In the genomic region with DNA sequence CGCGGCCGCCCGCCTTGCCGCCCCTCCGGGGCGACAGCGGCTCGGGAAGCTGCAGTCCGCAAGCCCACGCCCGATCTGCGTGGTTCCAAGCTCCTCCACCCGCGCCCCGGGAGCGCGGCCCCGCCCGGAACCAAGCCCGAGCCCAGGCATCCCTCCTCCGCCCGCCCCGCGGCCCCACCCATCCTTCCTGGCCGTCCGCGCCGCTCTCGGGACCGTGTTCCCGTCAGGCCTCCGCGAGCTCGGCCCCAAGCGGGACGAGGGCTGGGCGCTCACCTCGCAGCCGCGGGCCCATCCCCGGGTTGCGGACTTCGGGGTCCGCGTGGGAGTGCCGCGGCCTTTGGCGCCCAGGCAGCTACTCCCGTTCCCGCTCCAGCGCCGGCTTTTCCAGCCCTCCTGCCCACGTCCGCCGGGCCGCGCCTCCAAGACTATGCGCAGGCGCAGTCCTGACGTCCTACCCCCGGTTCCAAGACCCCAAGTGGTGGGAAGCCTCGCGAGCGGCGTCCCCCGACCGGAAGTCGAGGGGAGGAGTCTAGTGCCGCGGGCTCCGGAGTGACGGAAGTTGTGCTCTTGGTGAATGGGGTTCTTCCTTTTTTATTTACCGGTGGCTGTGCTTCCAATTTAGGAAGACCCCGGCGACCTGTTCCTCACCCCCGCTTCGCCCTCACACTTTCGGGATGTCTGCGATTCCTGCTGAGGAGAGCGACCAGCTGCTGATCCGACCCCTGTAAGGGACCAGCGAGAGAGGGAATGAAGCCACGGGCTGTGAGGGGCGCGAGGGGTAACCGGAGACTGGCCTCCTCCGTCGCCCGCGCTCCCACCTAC, we compare ENCODE assay signal across 1 cellular context.
A peak's percentile ranks its signal among the peaks of the same experiment; 100 is the strongest.
TF ChIP-seq lines count a peak whose summit lies in the region.

TSS of gene CPSF3 (plus strand) at position 555 of the 822 bp plus-strand sequence. CDS start at position 675, 120 bp downstream.
A gene with protein sequence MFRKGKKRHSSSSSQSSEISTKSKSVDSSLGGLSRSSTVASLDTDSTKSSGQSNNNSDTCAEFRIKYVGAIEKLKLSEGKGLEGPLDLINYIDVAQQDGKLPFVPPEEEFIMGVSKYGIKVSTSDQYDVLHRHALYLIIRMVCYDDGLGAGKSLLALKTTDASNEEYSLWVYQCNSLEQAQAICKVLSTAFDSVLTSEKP (minus strand): TSS at position 429 of the 822 bp plus-strand sequence. CDS start 4,831 bp downstream, outside the sequence.

TF ChIP-seq in HEK293, 187 proteins besides CTCF, POLR2A, EP300 and RAD21 (continued from another document and continues in another):
- TF ChIP-seq ZNF658 (tag by site-specific recombination; IDR thresholded peaks at IDR 0.05) = no peak
- no peak for TF ChIP-seq ZFP41 (tag by site-specific recombination; IDR thresholded peaks at IDR 0.05; ENCODE audit: borderline replicate concordance)
- no peak for TF ChIP-seq ZNF530 (tag by site-specific recombination; IDR thresholded peaks at IDR 0.05; ENCODE audit: low read depth)
- TF ChIP-seq EGR2 (tag by site-specific recombination; IDR thresholded peaks at IDR 0.05; ENCODE audit: low read depth) = peak; percentile 86
- TF ChIP-seq ZNF529 (tag by site-specific recombination; IDR thresholded peaks at IDR 0.05; ENCODE audit: insufficient replicate concordance) = no peak
- TF ChIP-seq ZBTB6 (tag by site-specific recombination; IDR thresholded peaks at IDR 0.05) = peak; percentile 38; the same call in 1 of the 2 replicates
- TF ChIP-seq ZNF169 (tag by site-specific recombination; IDR thresholded peaks at IDR 0.05) = no peak
- TF ChIP-seq PBX3 (CRISPR knock-in tag; IDR thresholded peaks at IDR 0.05) = 0 out of 2 replicates have a peak, but pooled peaks have one; percentile 35
- TF ChIP-seq ZNF600 (tag by site-specific recombination; IDR thresholded peaks at IDR 0.05) = no peak
- TF ChIP-seq ZNF175 (tag by site-specific recombination; IDR thresholded peaks at IDR 0.05) = no peak
- TF ChIP-seq, protein P1, sequence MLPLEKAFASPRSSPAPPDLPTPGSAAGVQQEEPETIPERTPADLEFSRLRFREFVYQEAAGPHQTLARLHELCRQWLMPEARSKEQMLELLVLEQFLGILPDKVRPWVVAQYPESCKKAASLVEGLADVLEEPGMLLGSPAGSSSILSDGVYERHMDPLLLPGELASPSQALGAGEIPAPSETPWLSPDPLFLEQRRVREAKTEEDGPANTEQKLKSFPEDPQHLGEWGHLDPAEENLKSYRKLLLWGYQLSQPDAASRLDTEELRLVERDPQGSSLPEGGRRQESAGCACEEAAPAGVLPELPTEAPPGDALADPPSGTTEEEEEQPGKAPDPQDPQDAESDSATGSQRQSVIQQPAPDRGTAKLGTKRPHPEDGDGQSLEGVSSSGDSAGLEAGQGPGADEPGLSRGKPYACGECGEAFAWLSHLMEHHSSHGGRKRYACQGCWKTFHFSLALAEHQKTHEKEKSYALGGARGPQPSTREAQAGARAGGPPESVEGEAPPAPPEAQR (tag by site-specific recombination; IDR thresholded peaks at IDR 0.05) = 0 out of 2 replicates have a peak, but pooled peaks have one; percentile 76
- TF ChIP-seq ZNF248 (tag by site-specific recombination; IDR thresholded peaks at IDR 0.05) = no peak
- TF ChIP-seq BCL11A (tag by site-specific recombination; IDR thresholded peaks at IDR 0.05; ENCODE audit: low read depth) = no peak
- no peak for TF ChIP-seq ZNF274 (IDR thresholded peaks at IDR 0.05; ENCODE audit: low read length)
- no peak for TF ChIP-seq ZNF274 (tag by site-specific recombination; IDR thresholded peaks at IDR 0.05; ENCODE audit: borderline replicate concordance)
- no peak for TF ChIP-seq ZNF114 (tag by site-specific recombination; IDR thresholded peaks at IDR 0.05)
- TF ChIP-seq KLF7 (tag by site-specific recombination; IDR thresholded peaks at IDR 0.05; ENCODE audit: borderline replicate concordance) = peak; percentile 98
- TF ChIP-seq ZNF596 (tag by site-specific recombination; IDR thresholded peaks at IDR 0.05) = no peak
- TF ChIP-seq ZNF23 (tag by site-specific recombination; IDR thresholded peaks at IDR 0.05; ENCODE audit: borderline replicate concordance) = no peak
- TF ChIP-seq ZNF585B (tag by site-specific recombination; IDR thresholded peaks at IDR 0.05) = no peak; the same call in 1 of the 2 replicates
- no peak for TF ChIP-seq ZNF548 (tag by site-specific recombination; IDR thresholded peaks at IDR 0.05)
- TF ChIP-seq ZNF391 (tag by site-specific recombination; IDR thresholded peaks at IDR 0.05; ENCODE audit: borderline replicate concordance, low read depth) = no peak
- no peak for TF ChIP-seq ZNF266 (tag by site-specific recombination; IDR thresholded peaks at IDR 0.05; ENCODE audit: low read depth)
- no peak for TF ChIP-seq ZSCAN4 (tag by site-specific recombination; IDR thresholded peaks at IDR 0.05)
- TF ChIP-seq, protein P2, sequence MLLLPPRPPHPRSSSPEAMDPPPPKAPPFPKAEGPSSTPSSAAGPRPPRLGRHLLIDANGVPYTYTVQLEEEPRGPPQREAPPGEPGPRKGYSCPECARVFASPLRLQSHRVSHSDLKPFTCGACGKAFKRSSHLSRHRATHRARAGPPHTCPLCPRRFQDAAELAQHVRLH (tag by site-specific recombination; IDR thresholded peaks at IDR 0.05) = peak; percentile 70
- TF ChIP-seq ZNF624 (tag by site-specific recombination; IDR thresholded peaks at IDR 0.05) = no peak
- 0 out of 2 replicates have a peak, but pooled peaks have one; percentile 33 for TF ChIP-seq ZNF785 (tag by site-specific recombination; IDR thresholded peaks at IDR 0.05)
- peak; percentile 75 for TF ChIP-seq ZBTB17 (tag by site-specific recombination; IDR thresholded peaks at IDR 0.05)
- peak; percentile 57; the same call in 1 of the 2 replicates for TF ChIP-seq ZSCAN30 (tag by site-specific recombination; IDR thresholded peaks at IDR 0.05)
- no peak for TF ChIP-seq ZNF621 (tag by site-specific recombination; IDR thresholded peaks at IDR 0.05)
- no peak for TF ChIP-seq ZNF510 (tag by site-specific recombination; IDR thresholded peaks at IDR 0.05; ENCODE audit: insufficient replicate concordance)
- no peak for TF ChIP-seq ZNF133 (tag by site-specific recombination; IDR thresholded peaks at IDR 0.05)
- no peak for TF ChIP-seq ZNF280C (tag by site-specific recombination; IDR thresholded peaks at IDR 0.05)
- no peak for TF ChIP-seq ZNF776 (tag by site-specific recombination; IDR thresholded peaks at IDR 0.05; ENCODE audit: borderline replicate concordance)
- TF ChIP-seq ZNF324 (tag by site-specific recombination; IDR thresholded peaks at IDR 0.05) = no peak
- no peak for TF ChIP-seq ZNF239 (tag by site-specific recombination; IDR thresholded peaks at IDR 0.05)
- TF ChIP-seq, protein P3, sequence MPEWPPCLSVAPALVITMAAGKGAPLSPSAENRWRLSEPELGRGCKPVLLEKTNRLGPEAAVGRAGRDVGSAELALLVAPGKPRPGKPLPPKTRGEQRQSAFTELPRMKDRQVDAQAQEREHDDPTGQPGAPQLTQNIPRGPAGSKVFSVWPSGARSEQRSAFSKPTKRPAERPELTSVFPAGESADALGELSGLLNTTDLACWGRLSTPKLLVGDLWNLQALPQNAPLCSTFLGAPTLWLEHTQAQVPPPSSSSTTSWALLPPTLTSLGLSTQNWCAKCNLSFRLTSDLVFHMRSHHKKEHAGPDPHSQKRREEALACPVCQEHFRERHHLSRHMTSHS (tag by site-specific recombination; IDR thresholded peaks at IDR 0.05) = no peak
- no peak for TF ChIP-seq ZBTB1 (tag by site-specific recombination; IDR thresholded peaks at IDR 0.05)
- TF ChIP-seq ZFP37 (tag by site-specific recombination; IDR thresholded peaks at IDR 0.05) = no peak
- TF ChIP-seq, protein P4, sequence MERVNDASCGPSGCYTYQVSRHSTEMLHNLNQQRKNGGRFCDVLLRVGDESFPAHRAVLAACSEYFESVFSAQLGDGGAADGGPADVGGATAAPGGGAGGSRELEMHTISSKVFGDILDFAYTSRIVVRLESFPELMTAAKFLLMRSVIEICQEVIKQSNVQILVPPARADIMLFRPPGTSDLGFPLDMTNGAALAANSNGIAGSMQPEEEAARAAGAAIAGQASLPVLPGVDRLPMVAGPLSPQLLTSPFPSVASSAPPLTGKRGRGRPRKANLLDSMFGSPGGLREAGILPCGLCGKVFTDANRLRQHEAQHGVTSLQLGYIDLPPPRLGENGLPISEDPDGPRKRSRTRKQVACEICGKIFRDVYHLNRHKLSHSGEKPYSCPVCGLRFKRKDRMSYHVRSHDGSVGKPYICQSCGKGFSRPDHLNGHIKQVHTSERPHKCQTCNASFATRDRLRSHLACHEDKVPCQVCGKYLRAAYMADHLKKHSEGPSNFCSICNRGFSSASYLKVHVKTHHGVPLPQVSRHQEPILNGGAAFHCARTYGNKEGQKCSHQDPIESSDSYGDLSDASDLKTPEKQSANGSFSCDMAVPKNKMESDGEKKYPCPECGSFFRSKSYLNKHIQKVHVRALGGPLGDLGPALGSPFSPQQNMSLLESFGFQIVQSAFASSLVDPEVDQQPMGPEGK (tag by site-specific recombination; IDR thresholded peaks at IDR 0.05) = peak; percentile 70
- TF ChIP-seq, protein P5, sequence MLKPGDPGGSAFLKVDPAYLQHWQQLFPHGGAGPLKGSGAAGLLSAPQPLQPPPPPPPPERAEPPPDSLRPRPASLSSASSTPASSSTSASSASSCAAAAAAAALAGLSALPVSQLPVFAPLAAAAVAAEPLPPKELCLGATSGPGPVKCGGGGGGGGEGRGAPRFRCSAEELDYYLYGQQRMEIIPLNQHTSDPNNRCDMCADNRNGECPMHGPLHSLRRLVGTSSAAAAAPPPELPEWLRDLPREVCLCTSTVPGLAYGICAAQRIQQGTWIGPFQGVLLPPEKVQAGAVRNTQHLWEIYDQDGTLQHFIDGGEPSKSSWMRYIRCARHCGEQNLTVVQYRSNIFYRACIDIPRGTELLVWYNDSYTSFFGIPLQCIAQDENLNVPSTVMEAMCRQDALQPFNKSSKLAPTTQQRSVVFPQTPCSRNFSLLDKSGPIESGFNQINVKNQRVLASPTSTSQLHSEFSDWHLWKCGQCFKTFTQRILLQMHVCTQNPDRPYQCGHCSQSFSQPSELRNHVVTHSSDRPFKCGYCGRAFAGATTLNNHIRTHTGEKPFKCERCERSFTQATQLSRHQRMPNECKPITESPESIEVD (tag by site-specific recombination; IDR thresholded peaks at IDR 0.05) = no peak
- TF ChIP-seq ZNF416 (tag by site-specific recombination; IDR thresholded peaks at IDR 0.05) = no peak
- TF ChIP-seq ZNF48 (tag by site-specific recombination; IDR thresholded peaks at IDR 0.05) = no peak
- TF ChIP-seq ZNF549 (tag by site-specific recombination; IDR thresholded peaks at IDR 0.05) = no peak
- TF ChIP-seq ZNF302 (tag by site-specific recombination; IDR thresholded peaks at IDR 0.05; ENCODE audit: low read depth) = no peak
- TF ChIP-seq ZNF670 (tag by site-specific recombination; IDR thresholded peaks at IDR 0.05; ENCODE audit: low read depth) = no peak
- TF ChIP-seq ZNF837 (tag by site-specific recombination; IDR thresholded peaks at IDR 0.05) = no peak
- TF ChIP-seq GLIS2 (tag by site-specific recombination; IDR thresholded peaks at IDR 0.05) = peak; percentile 65
- TF ChIP-seq ZNF544 (tag by site-specific recombination; IDR thresholded peaks at IDR 0.05) = no peak
- no peak for TF ChIP-seq ZNF362 (tag by site-specific recombination; IDR thresholded peaks at IDR 0.05)
- TF ChIP-seq SP2 (tag by site-specific recombination; IDR thresholded peaks at IDR 0.05) = peak; percentile 77
- no peak for TF ChIP-seq ZBTB21 (tag by site-specific recombination; IDR thresholded peaks at IDR 0.05)
- no peak for TF ChIP-seq RBAK (tag by site-specific recombination; IDR thresholded peaks at IDR 0.05)
